ENCODE assay signal across 8 cellular contexts in genomic region chr1:152440635-152441471, GRCh38. TPM values are rescaled to one million over a fixed set of nuclear protein-coding genes. Genes with fewer than 3 reads are reported as not detected.
DNase-seq lines count a peak whose midpoint lies in the region; ATAC-seq and TF ChIP-seq lines count a peak whose summit lies in the region.

No MANE protein-coding gene starts in this region.

- H3K36me3 ChIP-seq in KMS-11 (ENCODE audit: insufficient read depth) (no peaks in the 10 kb centered on the region), SJCRH30 (no peaks in the 10 kb centered on the region)

- H3K4me3 Mint-ChIP-seq in glutamatergic neuron (ENCODE audit: unreplicated experiment) (no peak overlapping the region), mesothelial cell of epicardium (no peak overlapping the region)

- peaks cover 3% of the 10 kb centered on the region for H3K27me3 Mint-ChIP-seq in glutamatergic neuron (ENCODE audit: unreplicated experiment)
- no peaks in the 10 kb centered on the region for H3K27me3 Mint-ChIP-seq in mesothelial cell of epicardium (ENCODE audit: low read depth)

- H3K4me1 Mint-ChIP-seq in glutamatergic neuron (ENCODE audit: low read depth, unreplicated experiment) (no peaks in the 10 kb centered on the region), mesothelial cell of epicardium (no peaks in the 10 kb centered on the region)

- H3K4me3 ChIP-seq in KMS-11 (IDR thresholded peaks at IDR 0.05; ENCODE audit: insufficient read depth, low read depth, low read length) (peak overlapping the region; percentile 82), SJCRH30 (no peak overlapping the region)

- H3K4me1 ChIP-seq in KMS-11 (ENCODE audit: low read depth, poor library complexity, severe bottlenecking) (peaks cover 33% of the 10 kb centered on the region), SJCRH30 (no peaks in the 10 kb centered on the region)

- H2AFZ ChIP-seq in KMS-11 (ENCODE audit: low read depth), result peak overlapping the region; percentile 75

- peak; percentile 75 for DNase-seq in EL
- DNase-seq in SJCRH30, result peak; percentile 58 to 81
- DNase-seq in activated gamma-delta T cell treated with anti-CD3 and anti-CD28 coated beads, Interleukin-2, amount 50 U/mL, for 16 hours (ENCODE audit: low read depth), result peak; percentile 52
- DNase-seq in glutamatergic neuron, result peak; percentile 76
- DNase-seq in renal cortical epithelial cell (ENCODE audit: low read depth), result peak; percentile 57
- DNase-seq in mesothelial cell of epicardium (ENCODE audit: low spot score in 2 of 2, unreplicated experiment in 2 of 2), result no peak

- H3K9me3 Mint-ChIP-seq in glutamatergic neuron (ENCODE audit: unreplicated experiment) (peaks cover 6% of the 10 kb centered on the region), mesothelial cell of epicardium (peaks cover 71% of the 10 kb centered on the region)

- no peak overlapping the region for H3K9ac ChIP-seq in KMS-11

- H3K27ac Mint-ChIP-seq in glutamatergic neuron (ENCODE audit: unreplicated experiment), result no peak overlapping the region
- H3K27ac Mint-ChIP-seq in mesothelial cell of epicardium, result no peak overlapping the region

- TF ChIP-seq CTCF in KMS-11 (conservative IDR thresholded peaks at IDR 0.05; ENCODE audit: low read depth, low read length) (peak; percentile 100), glutamatergic neuron (IDR thresholded peaks at IDR 0.05; ENCODE audit: partially characterized antibody, unreplicated experiment) (peak; percentile 83), mesothelial cell of epicardium (IDR thresholded peaks at IDR 0.05; ENCODE audit: unreplicated experiment) (no peak)

- ATAC-seq in GM21737 (IDR thresholded peaks at IDR 0.05; ENCODE audit: unreplicated experiment), result peak; percentile 85

- H3K27ac ChIP-seq in KMS-11 (no peak overlapping the region; the same call in 1 of the 2 replicates), SJCRH30 (no peak overlapping the region)

- H4K20me1 ChIP-seq in KMS-11 (ENCODE audit: insufficient read depth), result no peaks in the 10 kb centered on the region

- H3K4me2 ChIP-seq in KMS-11, result peak overlapping the region; percentile 55

- H3K36me3 Mint-ChIP-seq in glutamatergic neuron (ENCODE audit: unreplicated experiment) (no peaks in the 10 kb centered on the region), mesothelial cell of epicardium (no peaks in the 10 kb centered on the region)

- no peaks in the 10 kb centered on the region for H3K27me3 ChIP-seq in KMS-11 (ENCODE audit: insufficient read depth, low read depth)
- H3K27me3 ChIP-seq in SJCRH30, result no peaks in the 10 kb centered on the region; the same call in 1 of the 2 replicates

- no peaks in the 10 kb centered on the region for H3K9me3 ChIP-seq in SJCRH30 (replicated peaks)

- H3K79me2 ChIP-seq in KMS-11 (ENCODE audit: insufficient read depth, low read depth), result no peaks in the 10 kb centered on the region

RNA-seq across cellular contexts. Expression of gene CRNN, which starts 26.8 kb away (rescaled TPM):
- total RNA-seq in SJCRH30 (2014; rRNA removed; shearing (Covaris generic)), result not detected in 2 replicates
- not detected for total RNA-seq in glutamatergic neuron (ENCODE audit: unreplicated experiment)
- total RNA-seq in renal cortical epithelial cell, result not detected in 2 replicates
- total RNA-seq in mesothelial cell of epicardium, result not detected in 3 replicates

Comparison
In these comparisons a context has a peak if more than half of its experiments do, and no peak if none do; other contexts are left out.
1. DNase-seq: peak in EL (single experiment), SJCRH30 (2 of 2), activated gamma-delta T cell treated with anti-CD3 and anti-CD28 coated beads, Interleukin-2, amount 50 U/mL, for 16 hours (single experiment), glutamatergic neuron (single experiment) and renal cortical epithelial cell (single experiment); none in mesothelial cell of epicardium (0 of 2).